In genomic region chr6:57306273-57306672, GRCh38 we compare ENCODE assay signal across 2 cellular contexts.
TF ChIP-seq lines count a peak whose summit lies in the region.

No MANE protein-coding gene starts in this region.

TF ChIP-seq in GM23338, 12 proteins besides CTCF, POLR2A, EP300 and RAD21 (continued from another document):
- TF ChIP-seq ETS1 (IDR thresholded peaks at IDR 0.05), result no peak
- TF ChIP-seq CREB1 (CRISPR knock-in tag; IDR thresholded peaks at IDR 0.05; ENCODE audit: low read depth), result no peak
- TF ChIP-seq ZNF114 (CRISPR knock-in tag; IDR thresholded peaks at IDR 0.05), result no peak
- no peak for TF ChIP-seq ZNF331 (CRISPR knock-in tag; IDR thresholded peaks at IDR 0.05; ENCODE audit: low read depth)
- no peak for TF ChIP-seq EZH2 (IDR thresholded peaks at IDR 0.05; ENCODE audit: low read depth, unreplicated experiment)
- no peak for TF ChIP-seq REST (IDR thresholded peaks at IDR 0.05; ENCODE audit: unreplicated experiment)
- TF ChIP-seq ZNF462 (CRISPR knock-in tag; IDR thresholded peaks at IDR 0.05), result no peak

TF ChIP-seq in K562, 482 proteins besides CTCF, POLR2A, EP300 and RAD21 (continued from another document):
- TF ChIP-seq MAFF (IDR thresholded peaks at IDR 0.05; ENCODE audit: low read length), result peak; percentile 5; the same call in 1 of the 2 replicates
- TF ChIP-seq GTF2A2 (tag; IDR thresholded peaks at IDR 0.05), result no peak
- TF ChIP-seq MCM5 (IDR thresholded peaks at IDR 0.05; ENCODE audit: low read depth), result no peak
- TF ChIP-seq HLTF (IDR thresholded peaks at IDR 0.05), result no peak
- peak; percentile 58 for TF ChIP-seq C11orf30 (IDR thresholded peaks at IDR 0.05; ENCODE audit: low read depth)
- no peak for TF ChIP-seq ZFX (CRISPR knock-in tag; IDR thresholded peaks at IDR 0.05)
- TF ChIP-seq CC2D1A (IDR thresholded peaks at IDR 0.05), result no peak
- no peak for TF ChIP-seq ATF7 (IDR thresholded peaks at IDR 0.05)
